ENCODE assay signal across 7 cellular contexts in the genomic region with DNA sequence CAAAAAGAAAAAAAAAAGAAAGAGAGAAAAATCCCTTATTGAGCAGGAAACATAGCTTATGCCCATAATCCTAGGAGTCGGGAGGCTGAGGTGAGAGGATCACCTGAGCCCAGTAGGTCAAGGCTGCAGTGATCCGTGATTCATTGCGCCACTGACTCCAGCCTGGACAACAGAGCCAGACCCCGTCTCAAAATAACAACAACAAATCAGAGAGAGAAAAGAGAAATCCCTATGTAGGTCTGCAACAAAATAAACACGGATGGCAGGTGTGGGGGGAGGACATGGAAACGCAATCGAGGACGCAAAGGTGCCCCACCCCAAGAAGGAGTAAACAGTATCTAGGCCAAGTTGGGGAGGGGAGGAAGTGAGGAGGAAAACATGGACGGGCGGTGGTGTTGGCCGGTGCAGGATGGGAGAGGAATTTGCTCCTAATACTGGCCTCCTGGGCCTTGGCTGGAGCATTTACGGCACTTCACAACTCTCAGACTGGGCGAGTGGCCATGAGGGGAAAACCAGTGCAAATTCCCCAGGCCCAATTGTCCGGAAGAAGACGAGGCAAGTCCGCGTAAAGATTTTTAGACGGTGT. TPM values are rescaled to one million over a fixed set of nuclear protein-coding genes. Genes with fewer than 3 reads are reported as not detected.
A peak's percentile ranks its signal among the peaks of the same experiment; 100 is the strongest.
DNase-seq lines count a peak whose midpoint lies in the region; ATAC-seq and TF ChIP-seq lines count a peak whose summit lies in the region.

No MANE protein-coding gene starts in this region.

- peaks cover 19% of the 10 kb centered on the region for H3K36me3 ChIP-seq in H7 (replicated peaks; ENCODE audit: control insufficient read depth, insufficient read depth, low read length)
- peaks cover 30% of the 10 kb centered on the region for H3K36me3 ChIP-seq in SK-N-MC (ENCODE audit: insufficient read depth, low read length)
- H3K36me3 ChIP-seq in gastrocnemius medialis = peaks cover 0 to 15% of the 10 kb centered on the region in 2 donors

- no peaks in the 10 kb centered on the region for H3K9me3 ChIP-seq in SK-N-MC (ENCODE audit: low read depth, low read length)
- H3K9me3 ChIP-seq in gastrocnemius medialis = no peaks in the 10 kb centered on the region

- DNase-seq in H7 = no peak
- no peak for DNase-seq in SK-N-MC (ENCODE audit: low read depth, low spot score)
- no peak for DNase-seq in Right ventricle myocardium inferior (ENCODE audit: missing footprints)
- DNase-seq in gastrocnemius medialis = no peak
- no peak for DNase-seq in SW 1271 (lab: John Stamatoyannopoulos, UW)
- no peak for DNase-seq in MV-4-11 (lab: John Stamatoyannopoulos, UW)

- H3K4me3 ChIP-seq in H7 (ENCODE audit: insufficient read depth, low read depth, low read length) = peak overlapping the region; percentile 26
- peak overlapping the region; percentile 100 for H3K4me3 ChIP-seq in SK-N-MC
- peak overlapping the region; percentile 38 to 99 (median 79) for H3K4me3 ChIP-seq in gastrocnemius medialis

- no peak for TF ChIP-seq POLR2A in gastrocnemius medialis (IDR thresholded peaks at IDR 0.05)

- H3K27ac ChIP-seq in SK-N-MC = no peak overlapping the region
- peak overlapping the region; percentile 95 to 100 (median 100) for H3K27ac ChIP-seq in gastrocnemius medialis

- no peak for TF ChIP-seq CTCF in gastrocnemius medialis (IDR thresholded peaks at IDR 0.05 in 4 of 5, conservative IDR thresholded peaks at IDR 0.05 in 1 of 5)

- ATAC-seq in Right ventricle myocardium inferior = peak; percentile 47
- ATAC-seq in gastrocnemius medialis = peak; percentile 20 to 28
- ATAC-seq in HG02642 (IDR thresholded peaks at IDR 0.05; ENCODE audit: poor library complexity, unreplicated experiment) = no peak

- in situ Hi-C loops in gastrocnemius medialis (cut with MboI; ENCODE audit: low sequenced_read_pairs in 4 of 4) = no loop called here

- no peak overlapping the region for H3K9ac ChIP-seq in SK-N-MC (ENCODE audit: insufficient read length)

- intact Hi-C loops in Right ventricle myocardium inferior (cut with DNase I) (loop anchor here (5.0 kb wide), 1 partner anchor 66 kb away; the partner anchor contains the start of gene S100A2), gastrocnemius medialis (cut with DNase I; ENCODE audit: low total_unique reads) (loop anchor here (10.0 kb wide), 2 partner anchors 792 to 1798 kb away; partner anchors contain the start of genes C2CD4D and RORC)

- no peaks in the 10 kb centered on the region for H3K27me3 ChIP-seq in H7 (ENCODE audit: control insufficient read depth, insufficient read depth, low read length)
- no peaks in the 10 kb centered on the region for H3K27me3 ChIP-seq in gastrocnemius medialis

- peaks cover 57 to 70% of the 10 kb centered on the region in 2 donors for H3K4me1 ChIP-seq in gastrocnemius medialis

RNA-seq across cellular contexts. Expression of gene CHTOP, which starts 0.6 kb away (rescaled TPM):
- 63.8 and 67.0 TPM in 2 replicates for total RNA-seq in H7 (2014; rRNA removed; shearing (Covaris generic))
- 72.1 TPM for total RNA-seq in Right ventricle myocardium inferior
- 10 to 100 TPM; 49.5 to 73.4 (median 59.1) TPM for total RNA-seq in gastrocnemius medialis

RNA-seq across cellular contexts. Expression of gene S100A1, which starts 5.0 kb away (rescaled TPM):
- total RNA-seq in H7 (2014; rRNA removed; shearing (Covaris generic)) = 0.63 and 0.80 TPM in 2 replicates
- total RNA-seq in Right ventricle myocardium inferior (2,065 TPM), gastrocnemius medialis (100 to 1,000 TPM; 390 to 932 (median 616) TPM)

RNA-seq across cellular contexts. Expression of gene S100A13, which starts 5.9 kb away (rescaled TPM):
- total RNA-seq in H7 (2014; rRNA removed; shearing (Covaris generic)) = 80.8 and 93.2 TPM in 2 replicates
- 155 TPM for total RNA-seq in Right ventricle myocardium inferior
- total RNA-seq in gastrocnemius medialis = 100 to 1,000 TPM; 113 to 237 (median 159) TPM

RNA-seq across cellular contexts. Expression of gene S100A14, which starts 17.1 kb away (rescaled TPM):
- total RNA-seq in H7 (2014; rRNA removed; shearing (Covaris generic)) = 1.8 and 2.0 TPM in 2 replicates
- total RNA-seq in Right ventricle myocardium inferior = 6.3 TPM
- 1 to 10 TPM in 1 of 4 donors, not detected in 3; 1.8 TPM for total RNA-seq in gastrocnemius medialis

RNA-seq across cellular contexts. Expression of gene S100A16, which starts 20.3 kb away (rescaled TPM):
- total RNA-seq in H7 (2014; rRNA removed; shearing (Covaris generic)) = 34.5 and 89.0 TPM in 2 replicates
- total RNA-seq in Right ventricle myocardium inferior (49.2 TPM), gastrocnemius medialis (10 to 100 TPM; 21.5 to 52.1 (median 40.7) TPM)

Comparison
In these comparisons a context has a peak if more than half of its experiments do, and no peak if none do; other contexts are left out.
1. H3K4me3 ChIP-seq: peak in every context shown above with its lines; median percentile 100 in SK-N-MC; 79 in gastrocnemius medialis; 26 in H7.
2. RNA of gene S100A1, which starts 5.0 kb away (total RNA-seq): 2,065 TPM in Right ventricle myocardium inferior (single experiment) and 390 to 932 TPM in gastrocnemius medialis; 0.63 to 0.80 TPM in H7; every median in the first group is over 100 times any median in the second.